In genomic region chr17:81084691-81085419, GRCh38 we compare ENCODE assay signal across 16 cellular contexts. TPM values are rescaled to one million over a fixed set of nuclear protein-coding genes. Genes with fewer than 3 reads are reported as not detected.
DNase-seq lines count a peak whose midpoint lies in the region; ATAC-seq, FAIRE-seq and TF ChIP-seq lines count a peak whose summit lies in the region.
"Had no signal": no experiment of that assay in that cellular context is flagged by ENCODE, and none has a peak within 500 bp of the region (broad histone marks: within the 10 kb centered on the region; RNA-seq: fewer than 3 reads in every experiment).

No MANE protein-coding gene starts in this region.

- no peaks in the 10 kb centered on the region for H3K9me1 ChIP-seq in keratinocyte (ENCODE audit: control insufficient read depth, extremely low read depth, insufficient read depth, low read length)

- H3K4me3 ChIP-seq in BLaER1 treated with 17β-estradiol and CSF1 and Interleukin-3, amounts not matched to agents 10 nM and 100 nM = no peak overlapping the region
- H3K4me3 ChIP-seq in keratinocyte (ENCODE audit: control insufficient read depth in 2 of 3, extremely low read depth in 1 of 3, insufficient read depth in 2 of 3, low read depth in 1 of 3, low read length in 3 of 3) = no peak overlapping the region

- H3K9ac ChIP-seq in BLaER1 treated with 17β-estradiol and CSF1 and Interleukin-3, amounts not matched to agents 10 nM and 100 nM = no peak overlapping the region
- H3K9ac ChIP-seq in keratinocyte (ENCODE audit: control insufficient read depth, extremely low read depth, insufficient read depth, low read length) = peak overlapping the region; percentile 84
- H3K9ac ChIP-seq: parathyroid adenoma had no signal

- peaks cover 31% of the 10 kb centered on the region for H3K79me2 ChIP-seq in keratinocyte (ENCODE audit: control insufficient read depth, insufficient read depth, low read length)

- peaks cover 96 to 100% (median 100%) of the 10 kb centered on the region in 11 experiments for H3K27me3 ChIP-seq in BLaER1 treated with 17β-estradiol and CSF1 and Interleukin-3, amounts not matched to agents 10 nM and 100 nM
- no peaks in the 10 kb centered on the region for H3K27me3 ChIP-seq in keratinocyte (ENCODE audit: control insufficient read depth, extremely low read depth, insufficient read depth, low read length)

- no peak overlapping the region for H2AFZ ChIP-seq in keratinocyte (ENCODE audit: control insufficient read depth, low read length)
- H2AFZ ChIP-seq: parathyroid adenoma had no signal

- TF ChIP-seq CTCF in keratinocyte (optimal IDR thresholded peaks at IDR 0.05 in 1 of 3, IDR thresholded peaks at IDR 0.05 in 1 of 3, conservative IDR thresholded peaks at IDR 0.05 in 1 of 3; ENCODE audit: extremely low read depth in 1 of 3, insufficient read depth in 2 of 3, low read length in 3 of 3) = no peak

- intact Hi-C loops in posterior cingulate gyrus (cut with DNase I) = no loop called here

- DNase-seq in cerebellar cortex (ENCODE audit: low spot score) (peak; percentile 62), keratinocyte (ENCODE audit: low read depth, low spot score) (no peak), posterior cingulate gyrus (peak in 7 of 10 donors; percentile 32 to 93 (median 61)), NCI-H2196 treated with DMSO at 0.1 percent for 48 hours (lab: John Stamatoyannopoulos, UW; ENCODE audit: unreplicated experiment) (no peak), LoVo (ENCODE audit: low spot score) (no peak)
- DNase-seq in central memory CD4-positive, alpha-beta T cell = no peak
- DNase-seq: activated CD4-positive, CD25-positive, alpha-beta regulatory T cell treated with anti-CD3 and anti-CD28 coated beads, Interleukin-2, amount 50 U/mL, for 72 hours; activated naive CD4-positive, alpha-beta T cell treated with anti-CD3 and anti-CD28 coated beads for 36 hours; foreskin fibroblast; NCI-H748 treated with DMSO at 0.1 percent for 48 hours; RPMI8226; T-helper 1 cell had no signal

- peaks cover 42 to 71% (median 64%) of the 10 kb centered on the region in 10 experiments for H3K4me1 ChIP-seq in BLaER1 treated with 17β-estradiol and CSF1 and Interleukin-3, amounts not matched to agents 10 nM and 100 nM
- H3K4me1 ChIP-seq in keratinocyte (ENCODE audit: control insufficient read depth, extremely low read depth, insufficient read depth, low read length) = peaks cover 76% of the 10 kb centered on the region

- dilution Hi-C loops in keratinocyte (cut with MboI; ENCODE audit: extremely low pct_ligation_motif_present, low sequenced_read_pairs) = no loop called here

- no peak overlapping the region for H3K27ac ChIP-seq in BLaER1 treated with 17β-estradiol and CSF1 and Interleukin-3, amounts not matched to agents 10 nM and 100 nM
- H3K27ac ChIP-seq in keratinocyte (ENCODE audit: control insufficient read depth, insufficient read depth, low read length) = peak overlapping the region; percentile 97
- H3K27ac ChIP-seq: parathyroid adenoma had no signal

- H3K9me3 ChIP-seq in BLaER1 treated with 17β-estradiol and CSF1 and Interleukin-3, amounts not matched to agents 10 nM and 100 nM (replicated peaks in 1 of 11) = no peaks in the 10 kb centered on the region
- H3K9me3 ChIP-seq in keratinocyte (ENCODE audit: control insufficient read depth, low read depth, low read length) = no peaks in the 10 kb centered on the region

- peak overlapping the region in 7 of 11 experiments; percentile 23 to 87 (median 77); a peak in 13 of 22 replicates for H3K4me2 ChIP-seq in BLaER1 treated with 17β-estradiol and CSF1 and Interleukin-3, amounts not matched to agents 10 nM and 100 nM
- H3K4me2 ChIP-seq in keratinocyte (ENCODE audit: control insufficient read depth, extremely low read depth, insufficient read depth, low read depth, low read length) = no peak overlapping the region

- no peak for ATAC-seq in GM19351 (IDR thresholded peaks at IDR 0.05; ENCODE audit: unreplicated experiment)

- H4K20me1 ChIP-seq in BLaER1 treated with 17β-estradiol and CSF1 and Interleukin-3, amounts not matched to agents 10 nM and 100 nM = peaks cover 0 to 98% (median 84%) of the 10 kb centered on the region in 11 experiments; a peak in 20 of 22 replicates
- H4K20me1 ChIP-seq in keratinocyte (ENCODE audit: control insufficient read depth, extremely low read depth, insufficient read depth, low read length) = no peaks in the 10 kb centered on the region

- no peak for FAIRE-seq in keratinocyte (lab: Jason Lieb, UNC)
- FAIRE-seq: GM19239 had no signal

- H3K36me3 ChIP-seq in BLaER1 treated with 17β-estradiol and CSF1 and Interleukin-3, amounts not matched to agents 10 nM and 100 nM = no peaks in the 10 kb centered on the region
- H3K36me3 ChIP-seq in keratinocyte (ENCODE audit: control insufficient read depth in 2 of 2, extremely low read depth in 1 of 2, insufficient read depth in 2 of 2, low read length in 2 of 2) = peaks cover 28 to 58% of the 10 kb centered on the region in 2 experiments

RNA-seq across cellular contexts. Expression of gene BAIAP2, which starts 49.9 kb away (rescaled TPM):
- 48.9 to 74.4 TPM (median 56.7 TPM) in 3 replicates for polyA plus RNA-seq in keratinocyte
- polyA plus RNA-seq in keratinocyte (2011; ENCODE audit: low read depth) = 102 TPM
- polyA plus RNA-seq in keratinocyte (2011; cell fraction: cytosol; rRNA removed) = 30.3 and 63.1 TPM in 2 replicates
- polyA plus RNA-seq in keratinocyte (2011; cell fraction: nucleus; rRNA removed) = 87.9 and 109 TPM in 2 replicates
- polyA plus RNA-seq in keratinocyte (2012; ENCODE audit: low replicate concordance) = 66.3 and 124 TPM in 2 replicates
- 44.6 to 102 TPM (median 54.9 TPM) in 3 replicates for polyA minus RNA-seq in keratinocyte
- 94.8 TPM for polyA minus RNA-seq in keratinocyte (2011; cell fraction: cytosol; rRNA and poly(A)+ RNA removed)
- polyA minus RNA-seq in keratinocyte (2011; cell fraction: nucleus; rRNA and poly(A)+ RNA removed) = 66.4 and 99.6 TPM in 2 replicates

Comparison
In these comparisons a context has a peak if more than half of its experiments do, and no peak if none do; other contexts are left out.
1. DNase-seq: peak in cerebellar cortex (single experiment) and posterior cingulate gyrus (7 of 10); none in keratinocyte (single experiment), NCI-H2196 treated with DMSO at 0.1 percent for 48 hours (single experiment), LoVo (single experiment) and central memory CD4-positive, alpha-beta T cell (single experiment).